In the genomic region with DNA sequence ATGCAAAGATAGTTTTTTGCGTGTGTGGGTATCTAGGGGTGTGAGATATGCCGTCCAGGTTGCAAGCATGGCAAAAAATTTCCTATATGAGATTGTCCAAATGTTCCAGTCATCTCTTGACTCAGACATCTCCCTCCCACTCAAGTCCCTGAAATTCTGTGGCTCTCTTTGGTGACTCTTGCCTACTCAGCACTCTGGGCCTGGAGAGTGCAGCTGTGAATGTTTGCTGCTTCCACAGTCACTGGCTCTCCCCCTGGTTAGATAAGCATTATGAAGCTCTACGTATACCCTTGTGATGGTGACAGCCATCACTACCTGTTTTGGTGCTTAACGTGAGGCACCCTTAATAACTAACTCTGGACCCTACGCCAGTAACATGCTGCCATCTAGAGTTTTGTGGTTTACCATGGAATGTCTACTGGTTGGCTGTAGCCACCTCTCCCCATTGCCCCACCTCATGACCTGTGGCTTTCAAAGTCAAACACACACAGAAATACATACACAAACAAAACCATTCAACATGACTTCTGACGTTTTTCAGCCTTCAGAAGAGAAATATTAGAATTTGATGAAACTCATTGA, we compare ENCODE assay signal across 8 cellular contexts.
DNase-seq lines count a peak whose midpoint lies in the region; ATAC-seq, FAIRE-seq and TF ChIP-seq lines count a peak whose summit lies in the region.

No MANE protein-coding gene starts in this region.

- H3K27me3 Mint-ChIP-seq in osteocyte (ENCODE audit: unreplicated experiment): no peaks in the 10 kb centered on the region

- no peak overlapping the region for H3K4me3 ChIP-seq in small intestine (ENCODE audit: low read depth in 1 of 2, low read length in 2 of 2)

- peaks cover 0 to 1% of the 10 kb centered on the region in 2 donors for H3K4me1 ChIP-seq in small intestine (ENCODE audit: control insufficient read depth in 2 of 2, insufficient read depth in 1 of 2, low read depth in 1 of 2, low read length in 1 of 2)

- TF ChIP-seq CTCF in osteocyte (IDR thresholded peaks at IDR 0.05): peak; percentile 13

- H3K27me3 ChIP-seq in small intestine (ENCODE audit: control insufficient read depth in 2 of 2, insufficient read depth in 2 of 2, low read length in 2 of 2): no peaks in the 10 kb centered on the region

- 78 to 89% (median 83%) methylated on average over 6 of the region's 6 CpGs for WGBS in small intestine, 3 donors

- H3K4me1 Mint-ChIP-seq in osteocyte (ENCODE audit: unreplicated experiment): peaks cover 18% of the 10 kb centered on the region

- H3K36me3 Mint-ChIP-seq in osteocyte (ENCODE audit: unreplicated experiment): peaks cover 3% of the 10 kb centered on the region

- no peak for FAIRE-seq in small intestine (lab: Jason Lieb, UNC)

- H3K36me3 ChIP-seq in small intestine (ENCODE audit: control insufficient read depth in 2 of 2, insufficient read depth in 2 of 2, low read length in 2 of 2): no peaks in the 10 kb centered on the region

- ATAC-seq in GM19035 (IDR thresholded peaks at IDR 0.05; ENCODE audit: unreplicated experiment): peak; percentile 84
- ATAC-seq in HG03097 (IDR thresholded peaks at IDR 0.05; ENCODE audit: low FRiP score, unreplicated experiment): peak; percentile 61
- ATAC-seq in SK-N-SH treated with all-trans-retinoic acid at 6 μM for 48 hours: peak; percentile 59
- no peak for ATAC-seq in HG03095 (IDR thresholded peaks at IDR 0.05; ENCODE audit: unreplicated experiment)

- peak; percentile 9 for DNase-seq in ACHN
- no peak for DNase-seq in osteocyte (ENCODE audit: extremely low spot score, unreplicated experiment)
- DNase-seq in small intestine: no peak
- no peak for DNase-seq in NCI-H510A treated with DMSO at 0.1 percent for 48 hours (lab: John Stamatoyannopoulos, UW)

- peaks cover 14% of the 10 kb centered on the region for H3K9me3 Mint-ChIP-seq in osteocyte (ENCODE audit: unreplicated experiment)

- H3K27ac ChIP-seq in small intestine (ENCODE audit: low read depth in 1 of 2, low read length in 1 of 2): no peak overlapping the region

- H3K27ac Mint-ChIP-seq in osteocyte (ENCODE audit: unreplicated experiment): no peak overlapping the region

- no peaks in the 10 kb centered on the region for H3K9me3 ChIP-seq in small intestine (ENCODE audit: control insufficient read depth, low read depth)

- no peak overlapping the region for H3K4me3 Mint-ChIP-seq in osteocyte (ENCODE audit: unreplicated experiment)

- in situ Hi-C loops in ACHN (cut with HindIII; ENCODE audit: low pct_ligation_motif_present, low pct_unique_long_range_greater_than_20kb, low sequenced_read_pairs): no loop called here

TF ChIP-seq in SK-N-SH treated with all-trans-retinoic acid at 6 μM for 48 hours, 23 proteins besides CTCF, POLR2A, EP300 and RAD21:
- TF ChIP-seq ZNF8 (CRISPR knock-in tag; IDR thresholded peaks at IDR 0.05) (no peak), ZNF565 (CRISPR knock-in tag; conservative IDR thresholded peaks at IDR 0.05; ENCODE audit: low read depth) (no peak), GLIS3 (CRISPR knock-in tag; IDR thresholded peaks at IDR 0.05) (no peak), PPARA (CRISPR knock-in tag; IDR thresholded peaks at IDR 0.05; ENCODE audit: borderline replicate concordance) (no peak), SNAI2 (CRISPR knock-in tag; IDR thresholded peaks at IDR 0.05) (no peak)
- TF ChIP-seq, protein P1, sequence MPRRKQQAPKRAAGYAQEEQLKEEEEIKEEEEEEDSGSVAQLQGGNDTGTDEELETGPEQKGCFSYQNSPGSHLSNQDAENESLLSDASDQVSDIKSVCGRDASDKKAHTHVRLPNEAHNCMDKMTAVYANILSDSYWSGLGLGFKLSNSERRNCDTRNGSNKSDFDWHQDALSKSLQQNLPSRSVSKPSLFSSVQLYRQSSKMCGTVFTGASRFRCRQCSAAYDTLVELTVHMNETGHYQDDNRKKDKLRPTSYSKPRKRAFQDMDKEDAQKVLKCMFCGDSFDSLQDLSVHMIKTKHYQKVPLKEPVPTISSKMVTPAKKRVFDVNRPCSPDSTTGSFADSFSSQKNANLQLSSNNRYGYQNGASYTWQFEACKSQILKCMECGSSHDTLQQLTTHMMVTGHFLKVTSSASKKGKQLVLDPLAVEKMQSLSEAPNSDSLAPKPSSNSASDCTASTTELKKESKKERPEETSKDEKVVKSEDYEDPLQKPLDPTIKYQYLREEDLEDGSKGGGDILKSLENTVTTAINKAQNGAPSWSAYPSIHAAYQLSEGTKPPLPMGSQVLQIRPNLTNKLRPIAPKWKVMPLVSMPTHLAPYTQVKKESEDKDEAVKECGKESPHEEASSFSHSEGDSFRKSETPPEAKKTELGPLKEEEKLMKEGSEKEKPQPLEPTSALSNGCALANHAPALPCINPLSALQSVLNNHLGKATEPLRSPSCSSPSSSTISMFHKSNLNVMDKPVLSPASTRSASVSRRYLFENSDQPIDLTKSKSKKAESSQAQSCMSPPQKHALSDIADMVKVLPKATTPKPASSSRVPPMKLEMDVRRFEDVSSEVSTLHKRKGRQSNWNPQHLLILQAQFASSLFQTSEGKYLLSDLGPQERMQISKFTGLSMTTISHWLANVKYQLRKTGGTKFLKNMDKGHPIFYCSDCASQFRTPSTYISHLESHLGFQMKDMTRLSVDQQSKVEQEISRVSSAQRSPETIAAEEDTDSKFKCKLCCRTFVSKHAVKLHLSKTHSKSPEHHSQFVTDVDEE (CRISPR knock-in tag; IDR thresholded peaks at IDR 0.05): no peak
